1 cellular context compared by ENCODE assay signal in the genomic region with DNA sequence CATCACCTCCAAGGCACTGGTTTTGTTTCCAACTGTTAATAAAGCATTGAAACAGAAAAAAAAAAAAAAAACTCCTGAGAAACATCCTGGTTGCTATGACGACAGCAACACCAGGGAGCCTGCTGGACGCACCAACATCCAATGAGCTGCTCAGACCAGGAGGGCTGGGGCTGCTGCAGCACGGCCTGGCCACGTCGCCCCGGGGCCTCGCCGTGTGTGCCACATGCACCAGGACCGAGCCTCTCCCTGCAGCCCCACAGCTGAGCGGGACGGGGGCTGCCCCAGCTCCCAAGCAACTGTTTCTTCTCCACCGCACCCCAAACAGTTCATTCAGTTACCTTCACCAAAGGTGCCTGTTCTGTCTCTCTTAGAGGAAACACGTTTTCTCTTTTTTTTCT.
TF ChIP-seq lines count a peak whose summit lies in the region.

No MANE protein-coding gene starts in this region.

TF ChIP-seq in H1, 55 proteins besides CTCF, POLR2A, EP300 and RAD21:
- no peak for TF ChIP-seq POLR2AphosphoS5 (IDR thresholded peaks at IDR 0.05; ENCODE audit: low read depth, low read length)
- no peak for TF ChIP-seq TAF1 (IDR thresholded peaks at IDR 0.05; ENCODE audit: low read depth, low read length)
- no peak for TF ChIP-seq RXRA (IDR thresholded peaks at IDR 0.05; ENCODE audit: insufficient read depth, low read depth, low read length)
- TF ChIP-seq CBX8 (IDR thresholded peaks at IDR 0.05; ENCODE audit: borderline replicate concordance, low read depth, low read length) = no peak
- TF ChIP-seq MAFK (IDR thresholded peaks at IDR 0.05; ENCODE audit: low read depth, low read length) = no peak
- TF ChIP-seq RBBP5 (IDR thresholded peaks at IDR 0.05; ENCODE audit: borderline replicate concordance, low read depth, low read length) = no peak
- no peak for TF ChIP-seq PHF8 (conservative IDR thresholded peaks at IDR 0.05; ENCODE audit: low read depth, low read length)
- no peak for TF ChIP-seq CEBPB (IDR thresholded peaks at IDR 0.05; ENCODE audit: low read depth, low read length)
- TF ChIP-seq FOSL1 (IDR thresholded peaks at IDR 0.05; ENCODE audit: insufficient read depth, low read depth, low read length) = no peak
- no peak for TF ChIP-seq HDAC2 (IDR thresholded peaks at IDR 0.05; ENCODE audit: borderline replicate concordance in 1 of 2, low read depth in 2 of 2, low read length in 2 of 2)
- TF ChIP-seq, protein P1, sequence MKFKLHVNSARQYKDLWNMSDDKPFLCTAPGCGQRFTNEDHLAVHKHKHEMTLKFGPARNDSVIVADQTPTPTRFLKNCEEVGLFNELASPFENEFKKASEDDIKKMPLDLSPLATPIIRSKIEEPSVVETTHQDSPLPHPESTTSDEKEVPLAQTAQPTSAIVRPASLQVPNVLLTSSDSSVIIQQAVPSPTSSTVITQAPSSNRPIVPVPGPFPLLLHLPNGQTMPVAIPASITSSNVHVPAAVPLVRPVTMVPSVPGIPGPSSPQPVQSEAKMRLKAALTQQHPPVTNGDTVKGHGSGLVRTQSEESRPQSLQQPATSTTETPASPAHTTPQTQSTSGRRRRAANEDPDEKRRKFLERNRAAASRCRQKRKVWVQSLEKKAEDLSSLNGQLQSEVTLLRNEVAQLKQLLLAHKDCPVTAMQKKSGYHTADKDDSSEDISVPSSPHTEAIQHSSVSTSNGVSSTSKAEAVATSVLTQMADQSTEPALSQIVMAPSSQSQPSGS (IDR thresholded peaks at IDR 0.05; ENCODE audit: low read length) = no peak
- no peak for TF ChIP-seq CHD2 (IDR thresholded peaks at IDR 0.05; ENCODE audit: low read length)
- TF ChIP-seq CHD1 (IDR thresholded peaks at IDR 0.05; ENCODE audit: low read depth, low read length) = no peak
- TF ChIP-seq TAF7 (optimal IDR thresholded peaks at IDR 0.05; ENCODE audit: borderline replicate concordance, low read depth, low read length) = no peak
- TF ChIP-seq SAP30 (IDR thresholded peaks at IDR 0.05; ENCODE audit: insufficient read depth, insufficient replicate concordance, low read length) = no peak
- TF ChIP-seq, protein P2, sequence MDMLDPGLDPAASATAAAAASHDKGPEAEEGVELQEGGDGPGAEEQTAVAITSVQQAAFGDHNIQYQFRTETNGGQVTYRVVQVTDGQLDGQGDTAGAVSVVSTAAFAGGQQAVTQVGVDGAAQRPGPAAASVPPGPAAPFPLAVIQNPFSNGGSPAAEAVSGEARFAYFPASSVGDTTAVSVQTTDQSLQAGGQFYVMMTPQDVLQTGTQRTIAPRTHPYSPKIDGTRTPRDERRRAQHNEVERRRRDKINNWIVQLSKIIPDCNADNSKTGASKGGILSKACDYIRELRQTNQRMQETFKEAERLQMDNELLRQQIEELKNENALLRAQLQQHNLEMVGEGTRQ (IDR thresholded peaks at IDR 0.05; ENCODE audit: low read length) = no peak
- no peak for TF ChIP-seq SP4 (IDR thresholded peaks at IDR 0.05; ENCODE audit: low read length)
- no peak for TF ChIP-seq SIRT6 (IDR thresholded peaks at IDR 0.05; ENCODE audit: low read length)
TF ChIP-seq in H1: peak in this region for 0.
